Comparison of ENCODE assay signal across 24 cellular contexts in the genomic region with DNA sequence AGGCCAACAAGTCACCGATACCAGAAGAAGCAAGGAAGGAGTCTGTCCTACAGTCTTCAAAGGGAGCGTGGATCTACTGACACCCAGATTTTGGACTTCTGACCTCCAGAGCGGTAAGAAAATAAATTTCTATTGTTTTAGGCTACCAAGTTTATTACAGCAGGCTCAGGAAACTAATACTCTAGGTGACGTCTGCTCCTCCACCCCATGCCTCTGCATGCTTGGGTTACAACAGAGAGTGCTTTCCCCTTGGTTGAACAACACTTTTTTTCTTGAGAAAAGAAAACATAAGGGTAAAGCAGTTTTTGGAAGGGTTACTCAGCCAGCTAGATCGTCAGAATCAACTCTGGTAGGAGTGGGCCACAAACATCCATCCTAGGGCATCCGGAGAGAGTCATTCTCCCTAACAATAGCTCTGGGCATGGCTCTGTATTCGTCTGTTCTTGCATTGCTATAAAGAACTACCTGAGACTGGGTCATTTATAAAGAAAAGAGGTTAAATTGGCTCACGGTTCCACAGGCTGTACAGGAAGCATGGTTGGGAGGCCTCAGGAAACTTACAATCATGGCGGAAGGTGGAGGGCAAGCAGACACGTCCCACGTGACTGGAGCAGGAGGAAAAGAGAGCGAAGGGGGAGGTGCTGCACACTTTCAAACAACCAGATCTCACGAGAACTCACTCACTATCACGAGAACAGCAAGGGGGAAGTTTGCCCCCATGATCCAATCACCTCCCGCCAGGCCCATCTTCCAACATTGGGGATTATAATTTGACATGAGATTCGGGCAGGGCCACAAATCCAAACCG. TPM values are rescaled to one million over a fixed set of nuclear protein-coding genes. Genes with fewer than 3 reads are reported as not detected.
DNase-seq lines count a peak whose midpoint lies in the region; ATAC-seq and TF ChIP-seq lines count a peak whose summit lies in the region.
"Had no signal": no experiment of that assay in that cellular context is flagged by ENCODE, and none has a peak within 500 bp of the region (broad histone marks: within the 10 kb centered on the region; RNA-seq: fewer than 3 reads in every experiment).

No MANE protein-coding gene starts in this region.

- BruUV-seq in Caco-2 (replicated peaks; lab: Mats Ljungman, UMichigan) = no TSS peak
- BruUV-seq in PC-3 (replicated peaks; lab: Mats Ljungman, UMichigan) = no TSS peak

- H3K9me2 ChIP-seq in PC-3 (replicated peaks; ENCODE audit: low read length) = no peaks in the 10 kb centered on the region

- H3K4me1 ChIP-seq in Caco-2 (peaks cover 15% of the 10 kb centered on the region), PC-3 (ENCODE audit: insufficient read depth, low read length) (peaks cover 6% of the 10 kb centered on the region; the same call in 1 of the 2 replicates), fibroblast of lung (ENCODE audit: control insufficient read depth, extremely low read depth, insufficient read depth, low read length) (peaks cover 2% of the 10 kb centered on the region)
- H3K4me1 ChIP-seq: HAP-1, right atrium auricular region, vagina had no signal

- ATAC-seq in PC-3 (no peak), GM21528 (IDR thresholded peaks at IDR 0.05; ENCODE audit: low FRiP score, unreplicated experiment) (no peak)
- ATAC-seq: activated CD4-positive, CD25-positive, alpha-beta regulatory T cell treated with anti-CD3 and anti-CD28 coated beads, Interleukin-2, amount 50 U/mL, for 24 hours; activated T-cell treated with anti-CD3 and anti-CD28 coated beads, Interleukin-2, amount 50 U/mL, for 4 hours; heart left ventricle had no signal

- no peak for TF ChIP-seq CTCF in Caco-2 (IDR thresholded peaks at IDR 0.05; ENCODE audit: insufficient read depth in 1 of 2, low read depth in 1 of 2, low read length in 1 of 2, severe bottlenecking in 1 of 2, unreplicated experiment in 1 of 2)
- TF ChIP-seq CTCF in PC-3 (conservative IDR thresholded peaks at IDR 0.05; ENCODE audit: low read depth, low read length) = no peak
- TF ChIP-seq CTCF in fibroblast of lung (conservative IDR thresholded peaks at IDR 0.05 in 1 of 2, IDR thresholded peaks at IDR 0.05 in 1 of 2; ENCODE audit: low read depth in 1 of 2, low read length in 2 of 2) = no peak
- TF ChIP-seq CTCF in nephron progenitor cell (IDR thresholded peaks at IDR 0.05) = no peak

- H3K4me3 Mint-ChIP-seq in Caco-2 (ENCODE audit: unreplicated experiment) = peak overlapping the region; percentile 40
- H3K4me3 Mint-ChIP-seq in nephron progenitor cell = no peak overlapping the region
- H3K4me3 Mint-ChIP-seq: activated T-cell treated with anti-CD3 and anti-CD28 coated beads, Interleukin-2, amount 50 U/mL, for 4 hours; dendritic cell treated with granulocyte-macrophage colony-stimulating factor and Interleukin-4, amounts not matched to agents 40 ng/mL and 50 ng/mL, for 4 days had no signal

- H3K36me3 Mint-ChIP-seq in Caco-2 (ENCODE audit: insufficient read depth, unreplicated experiment) = peaks cover 6% of the 10 kb centered on the region
- H3K36me3 Mint-ChIP-seq in nephron progenitor cell (ENCODE audit: low read depth) = no peaks in the 10 kb centered on the region

- H4K20me1 ChIP-seq in PC-3 (ENCODE audit: low read length) = no peaks in the 10 kb centered on the region
- no peaks in the 10 kb centered on the region for H4K20me1 ChIP-seq in fibroblast of lung (ENCODE audit: control insufficient read depth, extremely low read depth, insufficient read depth, low read length)

- H3K27ac Mint-ChIP-seq in Caco-2 (ENCODE audit: unreplicated experiment) (peak overlapping the region; percentile 77), nephron progenitor cell (peak overlapping the region; percentile 35)
- H3K27ac Mint-ChIP-seq: dendritic cell treated with granulocyte-macrophage colony-stimulating factor and Interleukin-4, amounts not matched to agents 40 ng/mL and 50 ng/mL, for 4 days had no signal

- POLR2A ChIA-PET in Caco-2 (lab: Charles Lee) (interaction anchor here (1.0 kb wide), 2 partner anchors 22 to 61 kb away, joined by 3 to 6 read pairs; a partner anchor contains a TSS), PC-3 (lab: Charles Lee; ENCODE audit: unreplicated experiment) (no interaction called here)

- H3K79me2 ChIP-seq in PC-3 (ENCODE audit: low read length) (no peaks in the 10 kb centered on the region), fibroblast of lung (ENCODE audit: control insufficient read depth, insufficient read depth, low read length) (no peaks in the 10 kb centered on the region)

- H3K4me3 ChIP-seq in Caco-2 (ENCODE audit: low read depth, low read length) (no peak overlapping the region), PC-3 (ENCODE audit: low read length) (no peak overlapping the region), fibroblast of lung (replicated peaks in 1 of 4; ENCODE audit: control extremely low read depth in 1 of 4, insufficient read depth in 1 of 4, low read depth in 3 of 4, low read length in 4 of 4) (no peak overlapping the region)
- H3K4me3 ChIP-seq: HAP-1, heart left ventricle, right atrium auricular region, vagina had no signal

- intact Hi-C loops in Caco-2 (cut with micrococcal nuclease; ENCODE audit: unreplicated experiment) (loop anchor here (5.0 kb wide), 1 partner anchor 168 kb away; no protein-coding TSS in a partner anchor), PC-3 (cut with micrococcal nuclease) (loop anchor here (10.0 kb wide), 1 partner anchor 921 kb away; no protein-coding TSS in a partner anchor)

- H3K9me3 Mint-ChIP-seq in Caco-2 (ENCODE audit: unreplicated experiment) (no peaks in the 10 kb centered on the region), nephron progenitor cell (no peaks in the 10 kb centered on the region)
- H3K9me3 Mint-ChIP-seq: activated T-cell treated with anti-CD3 and anti-CD28 coated beads, Interleukin-2, amount 50 U/mL, for 4 hours; dendritic cell treated with granulocyte-macrophage colony-stimulating factor and Interleukin-4, amounts not matched to agents 40 ng/mL and 50 ng/mL, for 4 days had no signal

- H2AFZ ChIP-seq in PC-3 (ENCODE audit: low read length) = 0 out of 2 replicates have a peak overlapping the region, but pooled peaks have one; percentile 29
- no peak overlapping the region for H2AFZ ChIP-seq in fibroblast of lung (ENCODE audit: low read length)

- H3K27ac ChIP-seq in PC-3 (ENCODE audit: low read length) (no peak overlapping the region), fibroblast of lung (ENCODE audit: insufficient read depth, low read length) (peak overlapping the region; percentile 46)
- H3K27ac ChIP-seq: C4-2B, heart left ventricle, right atrium auricular region, vagina had no signal

- H3K27me3 ChIP-seq in Caco-2 (replicated peaks; ENCODE audit: control insufficient read depth, insufficient read depth, low read length) (no peaks in the 10 kb centered on the region), PC-3 (ENCODE audit: low read length) (no peaks in the 10 kb centered on the region), fibroblast of lung (ENCODE audit: control insufficient read depth, insufficient read depth, low read length) (no peaks in the 10 kb centered on the region)
- H3K27me3 ChIP-seq: heart left ventricle, right atrium auricular region, vagina had no signal

- no peaks in the 10 kb centered on the region for H3K27me3 Mint-ChIP-seq in Caco-2 (ENCODE audit: insufficient read depth, unreplicated experiment)
- H3K27me3 Mint-ChIP-seq in nephron progenitor cell (ENCODE audit: low read depth, poor library complexity) = peaks cover 11% of the 10 kb centered on the region
- H3K27me3 Mint-ChIP-seq: dendritic cell treated with granulocyte-macrophage colony-stimulating factor and Interleukin-4, amounts not matched to agents 40 ng/mL and 50 ng/mL, for 4 days had no signal

- H3K9ac ChIP-seq in PC-3 (ENCODE audit: low read length) (no peak overlapping the region), fibroblast of lung (ENCODE audit: insufficient read depth, low read length) (no peak overlapping the region)

- no peak overlapping the region for H3K4me2 ChIP-seq in PC-3 (ENCODE audit: low read length)
- no peak overlapping the region for H3K4me2 ChIP-seq in fibroblast of lung (ENCODE audit: extremely low read depth, insufficient read depth, low read length)

- no peaks in the 10 kb centered on the region for H3K36me3 ChIP-seq in Caco-2 (ENCODE audit: control insufficient read depth, insufficient read depth, low read length)
- H3K36me3 ChIP-seq in PC-3 (ENCODE audit: low read depth, low read length) = no peaks in the 10 kb centered on the region
- H3K36me3 ChIP-seq in fibroblast of lung (ENCODE audit: control insufficient read depth, insufficient read depth, low read length) = no peaks in the 10 kb centered on the region
- H3K36me3 ChIP-seq: HAP-1, heart left ventricle, right atrium auricular region, vagina had no signal

- DNase-seq in Caco-2 (no peak), PC-3 (no peak), fibroblast of lung (ENCODE audit: low read depth in 2 of 2) (no peak), nephron progenitor cell (no peak), DMS 273 (lab: John Stamatoyannopoulos, UW; ENCODE audit: unreplicated experiment) (no peak), islet precursor cell (no peak)
- no peak for DNase-seq in stimulated activated naive CD4-positive, alpha-beta T cell treated with Interleukin-2 at 50 U/mL for 16 hours (lab: John Stamatoyannopoulos, UW)
- DNase-seq: activated CD8-positive, alpha-beta memory T cell treated with anti-CD3 and anti-CD28 coated beads for 24 hours; activated naive CD4-positive, alpha-beta T cell; activated T-cell treated with anti-CD3 and anti-CD28 coated beads, Interleukin-2, amount 50 U/mL, for 4 hours; heart left ventricle; MM.1S; NCI-H1417 treated with DMSO at 0.1 percent for 48 hours; NCI-H524; occipital lobe; RPMI8226; stimulated activated CD8-positive, alpha-beta memory T cell treated with anti-CD3 and anti-CD28 coated beads, Interleukin-4, amount 100 ng/mL, for 48 hours had no signal

- H3K4me1 Mint-ChIP-seq in Caco-2 (ENCODE audit: low read depth, unreplicated experiment) = peaks cover 13% of the 10 kb centered on the region
- H3K4me1 Mint-ChIP-seq in nephron progenitor cell = peaks cover 20% of the 10 kb centered on the region

- CTCF ChIA-PET in Caco-2 (lab: Charles Lee) = interaction anchor here (0.7 to 0.8 kb wide), 2 partner anchors 13 to 22 kb away, joined by 3 to 4 read pairs; a partner anchor contains a TSS
- CTCF ChIA-PET in PC-3 (lab: Charles Lee) = no interaction called here

- H3K9me3 ChIP-seq in Caco-2 = no peaks in the 10 kb centered on the region
- no peaks in the 10 kb centered on the region for H3K9me3 ChIP-seq in PC-3 (ENCODE audit: low read length)
- no peaks in the 10 kb centered on the region for H3K9me3 ChIP-seq in fibroblast of lung (ENCODE audit: control insufficient read depth, insufficient read depth, low read depth, low read length)
- H3K9me3 ChIP-seq: HAP-1, heart left ventricle, right atrium auricular region, vagina had no signal

- no peaks in the 10 kb centered on the region for H3F3A ChIP-seq in PC-3 (ENCODE audit: low read length, unreplicated experiment)

RNA-seq across cellular contexts. Expression of a gene that starts 22.2 kb away (rescaled TPM):
- total RNA-seq in Caco-2 (2022) (61.0 and 65.8 TPM in 2 replicates), PC-3 (2014; rRNA removed) (105 and 108 TPM in 2 replicates), fibroblast of lung (29.0 and 35.2 TPM in 2 replicates)
- 31.8 and 47.2 TPM in 2 replicates for polyA plus RNA-seq in fibroblast of lung
- polyA plus RNA-seq in fibroblast of lung (2012) = 48.3 and 50.4 TPM in 2 replicates
- 46.8 and 48.4 TPM in 2 replicates for polyA minus RNA-seq in fibroblast of lung (ENCODE audit: low replicate concordance)
